1 cellular context compared by ENCODE assay signal in the genomic region with DNA sequence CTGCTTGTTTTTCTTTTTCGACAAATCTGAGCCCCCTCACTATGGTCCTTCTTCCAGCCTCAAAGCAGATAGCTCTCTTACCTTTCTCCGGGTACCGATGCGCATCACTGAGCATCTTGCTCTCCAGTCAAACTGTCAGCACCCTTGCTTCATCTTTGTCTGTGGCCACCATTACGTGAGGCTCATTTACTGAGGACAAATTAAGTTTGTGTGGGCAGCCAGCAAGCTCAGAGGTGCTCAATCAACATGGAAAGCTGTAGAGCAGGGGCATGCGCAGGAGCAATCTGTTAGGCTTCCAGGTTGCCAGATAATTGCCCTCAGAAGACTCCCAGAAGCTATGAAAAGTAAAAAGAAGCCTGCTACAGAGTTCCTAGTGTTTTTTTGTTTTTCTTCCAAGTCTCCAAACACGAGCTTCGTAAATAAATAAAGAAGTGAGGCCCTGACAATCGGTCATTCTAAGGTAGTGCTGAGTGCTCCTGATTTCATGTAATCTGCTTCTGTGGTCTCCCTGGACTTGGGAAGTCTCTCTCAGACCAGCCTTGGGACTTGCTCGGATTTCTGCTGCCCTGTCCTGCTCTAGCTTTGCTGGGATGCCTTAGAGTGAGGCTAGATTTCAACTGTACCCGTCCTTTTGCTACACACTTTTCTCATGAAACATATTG.
TF ChIP-seq lines count a peak whose summit lies in the region.

No MANE protein-coding gene starts in this region.

TF ChIP-seq in SK-N-SH, 30 proteins besides CTCF, POLR2A, EP300 and RAD21:
- no peak for TF ChIP-seq JUND (IDR thresholded peaks at IDR 0.05)
- TF ChIP-seq RFX5 (IDR thresholded peaks at IDR 0.05; ENCODE audit: low read length) = no peak
- TF ChIP-seq, protein P1, sequence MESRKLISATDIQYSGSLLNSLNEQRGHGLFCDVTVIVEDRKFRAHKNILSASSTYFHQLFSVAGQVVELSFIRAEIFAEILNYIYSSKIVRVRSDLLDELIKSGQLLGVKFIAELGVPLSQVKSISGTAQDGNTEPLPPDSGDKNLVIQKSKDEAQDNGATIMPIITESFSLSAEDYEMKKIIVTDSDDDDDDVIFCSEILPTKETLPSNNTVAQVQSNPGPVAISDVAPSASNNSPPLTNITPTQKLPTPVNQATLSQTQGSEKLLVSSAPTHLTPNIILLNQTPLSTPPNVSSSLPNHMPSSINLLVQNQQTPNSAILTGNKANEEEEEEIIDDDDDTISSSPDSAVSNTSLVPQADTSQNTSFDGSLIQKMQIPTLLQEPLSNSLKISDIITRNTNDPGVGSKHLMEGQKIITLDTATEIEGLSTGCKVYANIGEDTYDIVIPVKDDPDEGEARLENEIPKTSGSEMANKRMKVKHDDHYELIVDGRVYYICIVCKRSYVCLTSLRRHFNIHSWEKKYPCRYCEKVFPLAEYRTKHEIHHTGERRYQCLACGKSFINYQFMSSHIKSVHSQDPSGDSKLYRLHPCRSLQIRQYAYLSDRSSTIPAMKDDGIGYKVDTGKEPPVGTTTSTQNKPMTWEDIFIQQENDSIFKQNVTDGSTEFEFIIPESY (IDR thresholded peaks at IDR 0.05; ENCODE audit: borderline replicate concordance, low read depth) = no peak
- TF ChIP-seq RXRA (IDR thresholded peaks at IDR 0.05; ENCODE audit: borderline replicate concordance, low read depth) = no peak
- TF ChIP-seq, protein P2, sequence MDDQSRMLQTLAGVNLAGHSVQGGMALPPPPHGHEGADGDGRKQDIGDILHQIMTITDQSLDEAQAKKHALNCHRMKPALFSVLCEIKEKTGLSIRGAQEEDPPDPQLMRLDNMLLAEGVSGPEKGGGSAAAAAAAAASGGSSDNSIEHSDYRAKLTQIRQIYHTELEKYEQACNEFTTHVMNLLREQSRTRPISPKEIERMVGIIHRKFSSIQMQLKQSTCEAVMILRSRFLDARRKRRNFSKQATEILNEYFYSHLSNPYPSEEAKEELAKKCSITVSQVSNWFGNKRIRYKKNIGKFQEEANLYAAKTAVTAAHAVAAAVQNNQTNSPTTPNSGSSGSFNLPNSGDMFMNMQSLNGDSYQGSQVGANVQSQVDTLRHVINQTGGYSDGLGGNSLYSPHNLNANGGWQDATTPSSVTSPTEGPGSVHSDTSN (IDR thresholded peaks at IDR 0.05) = no peak
- TF ChIP-seq GATA2 (CRISPR knock-in tag; IDR thresholded peaks at IDR 0.05) = no peak
- TF ChIP-seq, protein P3, sequence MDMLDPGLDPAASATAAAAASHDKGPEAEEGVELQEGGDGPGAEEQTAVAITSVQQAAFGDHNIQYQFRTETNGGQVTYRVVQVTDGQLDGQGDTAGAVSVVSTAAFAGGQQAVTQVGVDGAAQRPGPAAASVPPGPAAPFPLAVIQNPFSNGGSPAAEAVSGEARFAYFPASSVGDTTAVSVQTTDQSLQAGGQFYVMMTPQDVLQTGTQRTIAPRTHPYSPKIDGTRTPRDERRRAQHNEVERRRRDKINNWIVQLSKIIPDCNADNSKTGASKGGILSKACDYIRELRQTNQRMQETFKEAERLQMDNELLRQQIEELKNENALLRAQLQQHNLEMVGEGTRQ (IDR thresholded peaks at IDR 0.05; ENCODE audit: borderline replicate concordance, low read depth, low read length) = no peak
- no peak for TF ChIP-seq EZH2phosphoT487 (IDR thresholded peaks at IDR 0.05; ENCODE audit: borderline replicate concordance, low read depth)
- TF ChIP-seq NRF1 (IDR thresholded peaks at IDR 0.05; ENCODE audit: low read depth, low read length) = no peak
- no peak for TF ChIP-seq MEF2A (IDR thresholded peaks at IDR 0.05; ENCODE audit: borderline replicate concordance, low read depth)
- TF ChIP-seq MXI1 (IDR thresholded peaks at IDR 0.05; ENCODE audit: low read depth, low read length) = no peak
- TF ChIP-seq GABPA (IDR thresholded peaks at IDR 0.05; ENCODE audit: low read depth) = no peak
- TF ChIP-seq, protein P4, sequence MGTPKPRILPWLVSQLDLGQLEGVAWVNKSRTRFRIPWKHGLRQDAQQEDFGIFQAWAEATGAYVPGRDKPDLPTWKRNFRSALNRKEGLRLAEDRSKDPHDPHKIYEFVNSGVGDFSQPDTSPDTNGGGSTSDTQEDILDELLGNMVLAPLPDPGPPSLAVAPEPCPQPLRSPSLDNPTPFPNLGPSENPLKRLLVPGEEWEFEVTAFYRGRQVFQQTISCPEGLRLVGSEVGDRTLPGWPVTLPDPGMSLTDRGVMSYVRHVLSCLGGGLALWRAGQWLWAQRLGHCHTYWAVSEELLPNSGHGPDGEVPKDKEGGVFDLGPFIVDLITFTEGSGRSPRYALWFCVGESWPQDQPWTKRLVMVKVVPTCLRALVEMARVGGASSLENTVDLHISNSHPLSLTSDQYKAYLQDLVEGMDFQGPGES (IDR thresholded peaks at IDR 0.05; ENCODE audit: low read depth, low read length) = no peak
